In genomic region chr7:997404-998395, GRCh38 we compare ENCODE assay signal across 20 cellular contexts. TPM values are rescaled to one million over a fixed set of nuclear protein-coding genes. Genes with fewer than 3 reads are reported as not detected.
DNase-seq lines count a peak whose midpoint lies in the region; FAIRE-seq and TF ChIP-seq lines count a peak whose summit lies in the region.
"Had no signal": no experiment of that assay in that cellular context is flagged by ENCODE, and none has a peak within 500 bp of the region (broad histone marks: within the 10 kb centered on the region; RNA-seq: fewer than 3 reads in every experiment).

No MANE protein-coding gene starts in this region.

- FAIRE-seq in GM12892 (lab: Jason Lieb, UNC) = no peak
- FAIRE-seq: bronchial epithelial cell had no signal

- TF ChIP-seq CTCF in BE2C (IDR thresholded peaks at IDR 0.05; ENCODE audit: low read depth, low read length) (peak; percentile 5; the same call in 1 of the 2 replicates), HEK293 (tag by site-specific recombination; IDR thresholded peaks at IDR 0.05) (no peak)

- H3K27ac ChIP-seq in HEK293 (ENCODE audit: extremely low read depth, low read depth, low read length) = no peak overlapping the region
- H3K27ac ChIP-seq: esophagus muscularis mucosa had no signal

- DNase-seq in BE2C (no peak), cerebellar cortex (ENCODE audit: low spot score) (peak; percentile 47), myocyte (ENCODE audit: low read depth) (peak; percentile 28), GM12892 (ENCODE audit: insufficient read length) (no peak), pons (ENCODE audit: low spot score) (no peak), DMS79 treated with DMSO at 0.1 percent for 48 hours (lab: John Stamatoyannopoulos, UW) (no peak)
- no peak for DNase-seq in activated CD4-positive, alpha-beta T cell treated with anti-CD3 and anti-CD28 coated beads, Interleukin-2, amount 50 U/mL, for 1 hour
- DNase-seq: ACHN; activated CD4-positive, alpha-beta memory T cell treated with anti-CD3 and anti-CD28 coated beads for 36 hours; Caco-2; mammary epithelial cell; NCI-H1092; NCI-H2171; RPMI8226 had no signal

- POLR2A ChIA-PET in HEK293 (lab: Yijun Ruan, JAX) = interaction anchor here (0.9 to 1.0 kb wide), 2 partner anchors 23 to 158 kb away, joined by 3 to 4 read pairs; no protein-coding TSS in a partner anchor

- H3K9me3 ChIP-seq in BE2C (no peaks in the 10 kb centered on the region), HEK293 (ENCODE audit: control insufficient read depth, insufficient read depth, low read depth, low read length) (no peaks in the 10 kb centered on the region)
- H3K9me3 ChIP-seq: Caco-2, esophagus muscularis mucosa had no signal

- H3K27me3 ChIP-seq in BE2C = no peaks in the 10 kb centered on the region
- H3K27me3 ChIP-seq: esophagus muscularis mucosa had no signal

- H3K36me3 ChIP-seq in BE2C (peaks cover 27% of the 10 kb centered on the region), HEK293 (ENCODE audit: control insufficient read depth in 2 of 2, insufficient read depth in 1 of 2, low read length in 2 of 2) (peaks cover 0 to 11% of the 10 kb centered on the region in 2 experiments; a peak in 1 of 3 replicates)

- no peak overlapping the region for H3K4me3 ChIP-seq in BE2C (ENCODE audit: low read depth, low read length)
- H3K4me3 ChIP-seq in HEK293 (ENCODE audit: low read depth, low read length) = no peak overlapping the region
- H3K4me3 ChIP-seq: esophagus muscularis mucosa had no signal

- TF ChIP-seq POLR2A in GM12892 (IDR thresholded peaks at IDR 0.05; ENCODE audit: low read depth, low read length) = no peak

- CTCF ChIA-PET in HEK293 (lab: Yijun Ruan, JAX) = interaction anchor here (0.8 to 7.4 kb wide), 2 partner anchors 13 to 177 kb away, joined by 4 to 106 read pairs; no protein-coding TSS in a partner anchor

- H3K4me1 ChIP-seq in BE2C = peaks cover 3% of the 10 kb centered on the region; the same call in 1 of the 2 replicates
- no peaks in the 10 kb centered on the region; the same call in 1 of the 2 replicates for H3K4me1 ChIP-seq in HEK293 (ENCODE audit: control insufficient read depth, insufficient read depth, low read length)

TF ChIP-seq in HEK293, 187 proteins besides CTCF, POLR2A, EP300 and RAD21:
- no peak for TF ChIP-seq ZNF19 (tag by site-specific recombination; IDR thresholded peaks at IDR 0.05; ENCODE audit: low read depth)
- TF ChIP-seq ZNF830 (tag by site-specific recombination; IDR thresholded peaks at IDR 0.05; ENCODE audit: low read depth) = no peak
- no peak for TF ChIP-seq KLF7 (tag by site-specific recombination; IDR thresholded peaks at IDR 0.05; ENCODE audit: borderline replicate concordance)
- TF ChIP-seq ZNF561 (tag by site-specific recombination; IDR thresholded peaks at IDR 0.05; ENCODE audit: borderline replicate concordance) = no peak
- peak; percentile 84 for TF ChIP-seq GLIS1 (tag by site-specific recombination; IDR thresholded peaks at IDR 0.05)
- no peak for TF ChIP-seq KLF17 (tag by site-specific recombination; IDR thresholded peaks at IDR 0.05)
- no peak for TF ChIP-seq ZNF449 (tag by site-specific recombination; IDR thresholded peaks at IDR 0.05)
- TF ChIP-seq KLF1 (tag by site-specific recombination; IDR thresholded peaks at IDR 0.05) = peak; percentile 77
- TF ChIP-seq ZNF202 (tag by site-specific recombination; IDR thresholded peaks at IDR 0.05; ENCODE audit: borderline replicate concordance) = no peak
- TF ChIP-seq ZFHX2 (tag by site-specific recombination; conservative IDR thresholded peaks at IDR 0.05) = peak; percentile 36
- peak; percentile 53 for TF ChIP-seq ZIC2 (tag by site-specific recombination; IDR thresholded peaks at IDR 0.05)
- no peak for TF ChIP-seq ZNF837 (tag by site-specific recombination; IDR thresholded peaks at IDR 0.05)
- no peak for TF ChIP-seq RBAK (tag by site-specific recombination; IDR thresholded peaks at IDR 0.05)
- no peak for TF ChIP-seq ZNF571 (tag by site-specific recombination; IDR thresholded peaks at IDR 0.05)
- TF ChIP-seq ZNF239 (tag by site-specific recombination; IDR thresholded peaks at IDR 0.05) = no peak
- TF ChIP-seq ZNF704 (tag by site-specific recombination; IDR thresholded peaks at IDR 0.05) = no peak
- no peak for TF ChIP-seq ZNF600 (tag by site-specific recombination; IDR thresholded peaks at IDR 0.05)

RNA-seq across cellular contexts. Expression of gene CYP2W1, which starts 14.7 kb away (rescaled TPM):
- 0.19 TPM for polyA plus RNA-seq in BE2C (2012; ENCODE audit: insufficient read depth, insufficient read length, low read depth)
- total RNA-seq in myocyte = not detected in 2 replicates
- 0.11 TPM for polyA plus RNA-seq in myocyte (2012)
- not detected for polyA plus RNA-seq in GM12892 (2012; ENCODE audit: missing spikeins)
- total RNA-seq: activated CD4-positive, alpha-beta memory T cell treated with anti-CD3 and anti-CD28 coated beads for 36 hours; activated T-helper 1 cell treated with anti-CD3 and anti-CD28 coated beads, Interleukin-12 subunit alpha, Interleukin-12 subunit beta, Interleukin-2, Interleukin-4 antibody, amounts not matched to agents 30 ng/mL and 10 ng/mL and 1 ng/mL, durations not matched to agents 14 hours and 24 hours and 36 hours; bronchial epithelial cell; glomerular endothelial cell; mammary epithelial cell; pulmonary artery endothelial cell had no signal
- polyA plus RNA-seq: mammary epithelial cell had no signal

RNA-seq across cellular contexts. Expression of gene COX19, which starts 22.4 kb away (rescaled TPM):
- 18.8 TPM for polyA plus RNA-seq in BE2C (2012; ENCODE audit: insufficient read depth, insufficient read length, low read depth)
- 11.5 and 14.8 TPM in 2 replicates for total RNA-seq in myocyte
- polyA plus RNA-seq in myocyte (2012) = 8.1 TPM
- polyA plus RNA-seq in GM12892 (2012; ENCODE audit: missing spikeins) = 10.9 TPM

RNA-seq across cellular contexts. Expression of gene ADAP1, which starts 43.2 kb away (rescaled TPM):
- 37.8 TPM for polyA plus RNA-seq in BE2C (2012; ENCODE audit: insufficient read depth, insufficient read length, low read depth)
- total RNA-seq in myocyte = 0.56 and 1.6 TPM in 2 replicates
- 0.28 TPM for polyA plus RNA-seq in myocyte (2012)
- 5.8 TPM for polyA plus RNA-seq in GM12892 (2012; ENCODE audit: missing spikeins)

RNA-seq across cellular contexts. Expression of gene GPR146, which starts 46.6 kb away (rescaled TPM):
- polyA plus RNA-seq in BE2C (2012; ENCODE audit: insufficient read depth, insufficient read length, low read depth) = 41.4 TPM
- 2.2 and 3.2 TPM in 2 replicates for total RNA-seq in myocyte
- 3.7 TPM for polyA plus RNA-seq in myocyte (2012)
- 4.1 TPM for polyA plus RNA-seq in GM12892 (2012; ENCODE audit: missing spikeins)

Comparison
In these comparisons a context has a peak if more than half of its experiments do, and no peak if none do; other contexts are left out.
1. DNase-seq: peak in cerebellar cortex (single experiment) and myocyte (single experiment); none in BE2C (single experiment), GM12892 (single experiment), pons (single experiment), activated CD4-positive, alpha-beta T cell treated with anti-CD3 and anti-CD28 coated beads, Interleukin-2, amount 50 U/mL, for 1 hour (single experiment) and DMS79 treated with DMSO at 0.1 percent for 48 hours (single experiment).